Comparison of ENCODE assay signal across 8 cellular contexts in genomic region chr7:130903358-130903974, GRCh38.
DNase-seq lines count a peak whose midpoint lies in the region; ATAC-seq, FAIRE-seq and TF ChIP-seq lines count a peak whose summit lies in the region.

No MANE protein-coding gene starts in this region.

- TF ChIP-seq RAD21 in H1 (IDR thresholded peaks at IDR 0.05 in 1 of 2, conservative IDR thresholded peaks at IDR 0.05 in 1 of 2; ENCODE audit: low read depth in 2 of 2, low read length in 2 of 2): no peak

- no peaks in the 10 kb centered on the region for H3K9me3 ChIP-seq in H1 (ENCODE audit: insufficient read depth in 2 of 2, low read depth in 1 of 2, low read length in 1 of 2)

- H3K23me2 ChIP-seq in H1 (ENCODE audit: low read depth, low read length): no peaks in the 10 kb centered on the region

- POLR2A ChIA-PET in H1 (lab: Charles Lee; ENCODE audit: partially characterized antibody): interaction anchor here (1.2 kb wide), 1 partner anchor 11 kb away, joined by 3 read pairs; no protein-coding TSS in a partner anchor

- WGBS in H1 (ENCODE audit: extremely low coverage in 1 of 2, insufficient coverage in 1 of 2, insufficient read length in 1 of 2, insufficient replicate concordance in 2 of 2, low coverage in 1 of 2, low lambda C conversion rate in 2 of 2, missing lambda C conversion rate in 1 of 2), 2 experiments: 86% methylated on average over 8 of the region's 8 CpGs; no CpG with 5 or more reads in 1 of the 2 experiments

- no peak for TF ChIP-seq EP300 in H1 (IDR thresholded peaks at IDR 0.05; ENCODE audit: borderline replicate concordance in 1 of 2, low read depth in 2 of 2, low read length in 2 of 2)

- BruUV-seq in Calu3 (replicated peaks; lab: Mats Ljungman, UMichigan): TSS peak; percentile 0

- H3K4ac ChIP-seq in H1 (replicated peaks; ENCODE audit: insufficient read length, low read depth, low read length): no peak overlapping the region

- H3K18ac ChIP-seq in H1 (ENCODE audit: extremely low read depth, low read length): no peak overlapping the region

- H3K27ac ChIP-seq in H1 (ENCODE audit: low read depth, low read length): no peak overlapping the region

- no peaks in the 10 kb centered on the region for H3K79me2 ChIP-seq in H1 (ENCODE audit: control insufficient read depth in 1 of 2, insufficient read depth in 2 of 2, low read length in 2 of 2)

- no peak for DNase-seq in Calu3
- DNase-seq in RCC 7860 (ENCODE audit: low spot score): peak; percentile 97
- no peak for DNase-seq in H1 (ENCODE audit: low read depth in 1 of 2, low spot score in 2 of 2)
- DNase-seq in osteocyte (ENCODE audit: extremely low spot score, unreplicated experiment): no peak
- DNase-seq in frontal cortex (ENCODE audit: low spot score in 2 of 2): no peak
- DNase-seq in effector CD8-positive, alpha-beta T cell (lab: John Stamatoyannopoulos, UW): no peak

- H3K4me3 Mint-ChIP-seq in Calu3 (ENCODE audit: low read depth, unreplicated experiment): peak overlapping the region; percentile 82
- peak overlapping the region; percentile 54 for H3K4me3 Mint-ChIP-seq in osteocyte (ENCODE audit: unreplicated experiment)

- H3K36me3 ChIP-seq in H1 (ENCODE audit: control insufficient read depth in 2 of 4, insufficient read depth in 4 of 4, low read length in 3 of 4): no peaks in the 10 kb centered on the region

- H3K4me1 Mint-ChIP-seq in Calu3 (ENCODE audit: low read depth, unreplicated experiment): peaks cover 66% of the 10 kb centered on the region
- peaks cover 84% of the 10 kb centered on the region for H3K4me1 Mint-ChIP-seq in osteocyte (ENCODE audit: unreplicated experiment)

- no peak overlapping the region for H3K4me3 ChIP-seq in H1 (ENCODE audit: extremely low read depth in 1 of 4, insufficient read depth in 2 of 4, low read depth in 3 of 4, low read length in 4 of 4)

- no peak overlapping the region for H3K4me2 ChIP-seq in H1 (ENCODE audit: insufficient read depth in 1 of 2, low read depth in 2 of 2, low read length in 2 of 2)

- H2BK12ac ChIP-seq in H1 (ENCODE audit: low read depth, low read length): no peak overlapping the region

- no peak overlapping the region for H3K14ac ChIP-seq in H1 (ENCODE audit: insufficient read length)

- H3K9ac ChIP-seq in H1 (replicated peaks in 1 of 4; ENCODE audit: extremely low read depth in 1 of 4, low read depth in 3 of 4, low read length in 3 of 4): no peak overlapping the region

- H3K27me3 Mint-ChIP-seq in Calu3 (ENCODE audit: unreplicated experiment) (peaks cover 10% of the 10 kb centered on the region), osteocyte (ENCODE audit: unreplicated experiment) (no peaks in the 10 kb centered on the region)

- H3K56ac ChIP-seq in H1 (replicated peaks; ENCODE audit: insufficient read length, low read depth, low read length): no peak overlapping the region

- no peak overlapping the region for H2BK120ac ChIP-seq in H1 (replicated peaks; ENCODE audit: low read depth, low read length)

- FAIRE-seq in RCC 7860 (lab: Jason Lieb, UNC) (no peak), H1 (lab: Jason Lieb, UNC) (no peak), frontal cortex (lab: Jason Lieb, UNC) (no peak)

- TF ChIP-seq POLR2A in H1 (IDR thresholded peaks at IDR 0.05; ENCODE audit: control extremely low read depth in 1 of 2, low read depth in 2 of 2, low read length in 2 of 2): no peak

- H3K27me3 ChIP-seq in H1 (replicated peaks in 1 of 4; ENCODE audit: control insufficient read depth in 3 of 4, extremely low read depth in 1 of 4, insufficient read depth in 3 of 4, low read length in 3 of 4): no peaks in the 10 kb centered on the region

- peaks cover 0 to 17% (median 4%) of the 10 kb centered on the region in 4 experiments; a peak in 6 of 7 replicates for H3K4me1 ChIP-seq in H1 (replicated peaks in 1 of 4; ENCODE audit: control insufficient read depth in 3 of 4, insufficient read depth in 4 of 4, low read length in 3 of 4)

- no peak overlapping the region for H2BK5ac ChIP-seq in H1 (ENCODE audit: low read depth, low read length)

- H4K5ac ChIP-seq in H1 (ENCODE audit: insufficient read length, low read depth, low read length): no peak overlapping the region

- no peak overlapping the region for H3K23ac ChIP-seq in H1 (ENCODE audit: insufficient read length)

- no peak overlapping the region for H2AK5ac ChIP-seq in H1 (ENCODE audit: low read depth, low read length)

- H3K9me3 Mint-ChIP-seq in Calu3 (ENCODE audit: low read depth, unreplicated experiment): no peaks in the 10 kb centered on the region
- no peaks in the 10 kb centered on the region for H3K9me3 Mint-ChIP-seq in osteocyte (ENCODE audit: unreplicated experiment)

- no peak overlapping the region for H2BK15ac ChIP-seq in H1 (ENCODE audit: low read length)

- TF ChIP-seq CTCF in Calu3 (IDR thresholded peaks at IDR 0.05; ENCODE audit: unreplicated experiment) (no peak), H1 (IDR thresholded peaks at IDR 0.05; ENCODE audit: control extremely low read depth in 1 of 3, insufficient read depth in 1 of 3, low read depth in 1 of 3, low read length in 3 of 3) (no peak), osteocyte (IDR thresholded peaks at IDR 0.05) (no peak)

- H3K36me3 Mint-ChIP-seq in Calu3 (ENCODE audit: insufficient read depth, unreplicated experiment) (peaks cover 99% of the 10 kb centered on the region), osteocyte (ENCODE audit: unreplicated experiment) (peaks cover 14% of the 10 kb centered on the region)

- no peak overlapping the region for H2AFZ ChIP-seq in H1 (ENCODE audit: low read length)

- CTCF ChIA-PET in Calu3 (lab: Charles Lee) (interaction anchor here (0.7 to 3.2 kb wide), 10 partner anchors 10 to 35 kb away, joined by 3 to 14 read pairs (median 4); no protein-coding TSS in a partner anchor), H1 (lab: Charles Lee; ENCODE audit: partially characterized antibody) (interaction anchor here (0.6 to 3.6 kb wide), 10 partner anchors 11 to 225 kb away, joined by 3 to 19 read pairs (median 3); no protein-coding TSS in a partner anchor)

- H4K8ac ChIP-seq in H1 (ENCODE audit: extremely low read depth, insufficient read depth, low read length): no peak overlapping the region

- ATAC-seq in GM19395 (IDR thresholded peaks at IDR 0.05; ENCODE audit: unreplicated experiment) (no peak), HG02642 (IDR thresholded peaks at IDR 0.05; ENCODE audit: poor library complexity, unreplicated experiment) (no peak)

- no peak overlapping the region for H2BK20ac ChIP-seq in H1 (ENCODE audit: low read length)

- H3K79me1 ChIP-seq in H1 (ENCODE audit: low read depth, low read length): no peaks in the 10 kb centered on the region; the same call in 1 of the 2 replicates

- H4K91ac ChIP-seq in H1 (replicated peaks; ENCODE audit: insufficient read length, low read length): no peak overlapping the region

- H3K27ac Mint-ChIP-seq in Calu3 (ENCODE audit: unreplicated experiment) (peak overlapping the region; percentile 97), osteocyte (ENCODE audit: unreplicated experiment) (peak overlapping the region; percentile 98)

- H4K20me1 ChIP-seq in H1 (replicated peaks in 1 of 2; ENCODE audit: control insufficient read depth in 1 of 2, insufficient read depth in 2 of 2, low read length in 2 of 2): no peaks in the 10 kb centered on the region

- intact Hi-C loops in Calu3 (cut with micrococcal nuclease; ENCODE audit: unreplicated experiment): no loop called here

TF ChIP-seq in H1, 55 proteins besides CTCF, POLR2A, EP300 and RAD21:
- TF ChIP-seq SIN3A (conservative IDR thresholded peaks at IDR 0.05 in 1 of 2, IDR thresholded peaks at IDR 0.05 in 1 of 2; ENCODE audit: low read depth in 1 of 2, low read length in 2 of 2): no peak
- peak; percentile 77; the same call in 1 of the 2 replicates for TF ChIP-seq KDM1A (IDR thresholded peaks at IDR 0.05; ENCODE audit: borderline replicate concordance, low read length)
TF ChIP-seq in H1: peak in this region for 1.
